9 cellular contexts compared by ENCODE assay signal in the genomic region with DNA sequence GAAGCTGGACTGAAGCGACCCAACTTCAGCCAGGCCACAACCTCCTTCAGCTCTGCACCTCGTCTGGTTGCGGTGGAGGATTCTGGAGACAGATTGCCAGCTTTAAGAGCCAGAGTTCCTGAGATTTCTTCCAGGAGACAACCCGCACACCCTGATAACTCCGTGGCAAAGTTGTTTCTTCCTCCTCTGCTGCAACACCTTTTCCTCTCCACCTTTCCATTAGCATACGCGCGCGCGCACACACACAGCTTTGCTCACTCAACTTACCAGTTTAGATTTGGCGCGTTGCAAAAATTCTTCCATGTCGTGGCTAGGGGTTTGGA. TPM values are rescaled to one million over a fixed set of nuclear protein-coding genes. Genes with fewer than 3 reads are reported as not detected.
DNase-seq lines count a peak whose midpoint lies in the region; ATAC-seq and TF ChIP-seq lines count a peak whose summit lies in the region.
"Had no signal": no experiment of that assay in that cellular context is flagged by ENCODE, and none has a peak within 500 bp of the region (broad histone marks: within the 10 kb centered on the region; RNA-seq: fewer than 3 reads in every experiment).

No MANE protein-coding gene starts in this region.

- H3K9me3 Mint-ChIP-seq in Calu3 (ENCODE audit: low read depth, unreplicated experiment), result no peaks in the 10 kb centered on the region
- H3K9me3 Mint-ChIP-seq: activated T-cell treated with anti-CD3 and anti-CD28 coated beads, Interleukin-2, amount 50 U/mL, for 24 hours had no signal

- ATAC-seq in gastroesophageal sphincter (no peak), psoas muscle (peak in 2 of 4 donors; percentile 4 to 8), HG02938 (IDR thresholded peaks at IDR 0.05; ENCODE audit: unreplicated experiment) (no peak), HG02763 (IDR thresholded peaks at IDR 0.05; ENCODE audit: unreplicated experiment) (no peak), HG03045 (IDR thresholded peaks at IDR 0.05; ENCODE audit: unreplicated experiment) (no peak)

- peak overlapping the region; percentile 55 for H3K4me3 Mint-ChIP-seq in Calu3 (ENCODE audit: low read depth, unreplicated experiment)
- H3K4me3 Mint-ChIP-seq: activated T-cell treated with anti-CD3 and anti-CD28 coated beads, Interleukin-2, amount 50 U/mL, for 24 hours had no signal

- TF ChIP-seq CTCF in Calu3 (IDR thresholded peaks at IDR 0.05; ENCODE audit: unreplicated experiment) (no peak), gastroesophageal sphincter (IDR thresholded peaks at IDR 0.05) (no peak), psoas muscle (IDR thresholded peaks at IDR 0.05) (no peak)

- peak overlapping the region; percentile 62 to 84 for H3K4me3 ChIP-seq in gastroesophageal sphincter
- peak overlapping the region; percentile 63 for H3K4me3 ChIP-seq in psoas muscle

- no peak for TF ChIP-seq EP300 in gastroesophageal sphincter (IDR thresholded peaks at IDR 0.05)

- H3K4me1 ChIP-seq in gastroesophageal sphincter, result peaks cover 0 to 34% (median 0%) of the 10 kb centered on the region in 3 donors
- peaks cover 19% of the 10 kb centered on the region for H3K4me1 ChIP-seq in psoas muscle

- no peak for DNase-seq in Calu3
- peak; percentile 27 for DNase-seq in SK-N-DZ (ENCODE audit: low spot score)
- DNase-seq in psoas muscle, result no peak
- no peak for DNase-seq in stimulated activated CD4-positive, alpha-beta T cell treated with anti-CD3 and anti-CD28 coated beads, Interleukin-1b, Interleukin-23, amount 100 ng/mL, for 48 hours
- DNase-seq: activated T-cell treated with anti-CD3 and anti-CD28 coated beads, Interleukin-2, amount 50 U/mL, for 24 hours had no signal

- H3K27ac Mint-ChIP-seq in Calu3 (ENCODE audit: unreplicated experiment), result no peak overlapping the region
- H3K27ac Mint-ChIP-seq: activated T-cell treated with anti-CD3 and anti-CD28 coated beads, Interleukin-2, amount 50 U/mL, for 24 hours had no signal

- CTCF ChIA-PET in Calu3 (lab: Charles Lee), result interaction anchor here (0.8 kb wide), 1 partner anchor 19 kb away, joined by 3 read pairs; no protein-coding TSS in a partner anchor

- H3K27ac ChIP-seq in gastroesophageal sphincter (peak overlapping the region; percentile 84 to 93 (median 86)), psoas muscle (no peak overlapping the region)

- H3K4me1 Mint-ChIP-seq in Calu3 (ENCODE audit: low read depth, unreplicated experiment), result no peaks in the 10 kb centered on the region

- H3K36me3 ChIP-seq in gastroesophageal sphincter, result no peaks in the 10 kb centered on the region
- no peaks in the 10 kb centered on the region for H3K36me3 ChIP-seq in psoas muscle (ENCODE audit: insufficient read depth in 1 of 2, low read depth in 1 of 2)

- H3K27me3 ChIP-seq in gastroesophageal sphincter, result no peaks in the 10 kb centered on the region
- peaks cover 0 to 11% (median 0%) of the 10 kb centered on the region in 3 donors for H3K27me3 ChIP-seq in psoas muscle (ENCODE audit: insufficient read depth in 3 of 3, low read length in 2 of 3)

- 2 to 3% methylated on average over 12 to 13 of the region's 13 CpGs for WGBS in gastroesophageal sphincter (ENCODE audit: low coverage in 1 of 2), 2 donors
- 3 to 5% (median 4%) methylated on average over 13 of the region's 13 CpGs for WGBS in psoas muscle, 3 donors

- BruUV-seq in Calu3 (replicated peaks; lab: Mats Ljungman, UMichigan), result no TSS peak

- no peaks in the 10 kb centered on the region for H3K9me3 ChIP-seq in gastroesophageal sphincter
- no peaks in the 10 kb centered on the region for H3K9me3 ChIP-seq in psoas muscle

- intact Hi-C loops in Calu3 (cut with micrococcal nuclease; ENCODE audit: unreplicated experiment) (loop anchor here (10.0 kb wide), 1 partner anchor 91 kb away; no protein-coding TSS in a partner anchor), psoas muscle (cut with DNase I) (no loop called here)

- no peaks in the 10 kb centered on the region for H3K36me3 Mint-ChIP-seq in Calu3 (ENCODE audit: insufficient read depth, unreplicated experiment)

- H3K27me3 Mint-ChIP-seq in Calu3 (ENCODE audit: unreplicated experiment), result peaks cover 92% of the 10 kb centered on the region

- TF ChIP-seq POLR2A in gastroesophageal sphincter (IDR thresholded peaks at IDR 0.05), result no peak

RNA-seq across cellular contexts. Expression of a gene that starts 0.3 kb away (rescaled TPM):
- total RNA-seq in Calu3 (2022) (0.07 TPM in 1 of 2 replicates, not detected in the other), gastroesophageal sphincter (100 to 1,000 TPM; 561 to 930 (median 763) TPM), psoas muscle (10 to 100 TPM in 2 of 4 donors, 1 to 10 TPM in 2; 2.0 to 79.9 (median 24.7) TPM)
- polyA plus RNA-seq in SK-N-DZ (2014; cell fraction: cytosol; rRNA removed), result 58.5 and 61.0 TPM in 2 replicates
- 57.0 and 87.5 TPM in 2 replicates for polyA plus RNA-seq in SK-N-DZ (2014; cell fraction: nucleus; rRNA removed)
- 1 to 10 TPM; 1.2 to 3.6 (median 1.7) TPM for polyA plus RNA-seq in psoas muscle

Comparison
In these comparisons a context has a peak if more than half of its experiments do, and no peak if none do; other contexts are left out.
1. RNA of a gene that starts 0.3 kb away (total RNA-seq): 561 to 930 TPM in gastroesophageal sphincter; 2.0 to 79.9 TPM in psoas muscle and 0.07 TPM in Calu3; every median in the first group is over 4 times any median in the second.